ENCODE assay signal across 16 cellular contexts in the genomic region with DNA sequence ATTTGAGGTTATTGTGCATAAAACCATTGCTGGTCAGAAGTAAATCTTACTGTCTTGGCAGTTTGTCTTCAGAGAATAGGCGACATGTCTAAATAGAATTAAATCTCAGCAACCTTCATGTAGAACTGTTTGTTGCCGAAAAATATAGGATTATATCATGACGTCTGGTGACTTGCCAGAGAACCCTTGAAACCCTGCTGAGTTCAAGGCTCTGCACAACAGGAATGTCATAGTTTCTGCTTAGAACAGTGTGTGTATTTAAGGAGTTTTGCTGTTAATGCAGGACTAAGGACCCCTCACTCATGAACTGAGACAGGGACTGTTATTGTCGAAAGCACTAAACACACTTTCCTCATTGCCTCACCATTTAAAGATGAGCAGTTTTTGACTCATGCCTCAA.
"Had no signal": no experiment of that assay in that cellular context is flagged by ENCODE, and none has a peak within 500 bp of the region (broad histone marks: within the 10 kb centered on the region; RNA-seq: fewer than 3 reads in every experiment).

No MANE protein-coding gene starts in this region.

- H3K27ac ChIP-seq: breast epithelium, hepatocyte, prostate gland, right lobe of liver had no signal

- H3K4me3 Mint-ChIP-seq: activated CD4-positive, alpha-beta T cell treated with anti-CD3 and anti-CD28 coated beads for 36 hours; activated CD8-positive, alpha-beta T cell treated with anti-CD3 and anti-CD28 coated beads for 36 hours; activated naive CD8-positive, alpha-beta T cell; memory B cell; natural killer cell treated with Interleukin-12 subunit alpha and Interleukin-12 subunit beta and Interleukin-15 and Interleukin-18, amount 100 ng/mL, for 72 hours; T-helper 17 cell had no signal

- H3K79me2 ChIP-seq: hepatocyte had no signal

- H3K4me1 Mint-ChIP-seq: activated CD4-positive, alpha-beta T cell treated with anti-CD3 and anti-CD28 coated beads for 36 hours; memory B cell; T-helper 17 cell had no signal

- H3K4me1 ChIP-seq: breast epithelium, prostate gland, right lobe of liver had no signal

- H3K27me3 Mint-ChIP-seq: activated CD4-positive, alpha-beta T cell treated with anti-CD3 and anti-CD28 coated beads for 36 hours; activated CD8-positive, alpha-beta T cell treated with anti-CD3 and anti-CD28 coated beads for 36 hours; activated naive CD8-positive, alpha-beta T cell; memory B cell; natural killer cell treated with Interleukin-12 subunit alpha and Interleukin-12 subunit beta and Interleukin-15 and Interleukin-18, amount 100 ng/mL, for 72 hours; T-helper 17 cell had no signal

- H3K27ac Mint-ChIP-seq: activated CD4-positive, alpha-beta T cell treated with anti-CD3 and anti-CD28 coated beads for 36 hours; activated CD8-positive, alpha-beta T cell treated with anti-CD3 and anti-CD28 coated beads for 36 hours; activated naive CD8-positive, alpha-beta T cell; memory B cell; natural killer cell treated with Interleukin-12 subunit alpha and Interleukin-12 subunit beta and Interleukin-15 and Interleukin-18, amount 100 ng/mL, for 72 hours; T-helper 17 cell had no signal

- DNase-seq: activated CD4-positive, alpha-beta T cell treated with anti-CD3 and anti-CD28 coated beads for 36 hours; activated CD8-positive, alpha-beta T cell treated with anti-CD3 and anti-CD28 coated beads for 36 hours; activated gamma-delta T cell; activated T-cell treated with anti-CD3 and anti-CD28 coated beads, Interleukin-2, amount 50 U/mL, for 48 hours; amniotic stem cell; islet precursor cell; right lobe of liver; stimulated activated CD4-positive, alpha-beta T cell treated with anti-CD3 and anti-CD28 coated beads, Interleukin-12 subunit alpha, Interleukin-12 subunit beta, amount 100 ng/mL, for 4 hours; stimulated activated CD4-positive, alpha-beta T cell treated with anti-CD3 and anti-CD28 coated beads, Interleukin-2, amount 100 ng/mL, for 24 hours; T-helper 17 cell had no signal

- H3K9me3 ChIP-seq: breast epithelium, prostate gland, right lobe of liver had no signal

- H3K4me3 ChIP-seq: breast epithelium, hepatocyte, prostate gland, right lobe of liver had no signal

- H2AFZ ChIP-seq: hepatocyte had no signal

- H3K36me3 Mint-ChIP-seq: activated naive CD8-positive, alpha-beta T cell; memory B cell; natural killer cell treated with Interleukin-12 subunit alpha and Interleukin-12 subunit beta and Interleukin-15 and Interleukin-18, amount 100 ng/mL, for 72 hours had no signal

- H3K36me3 ChIP-seq: breast epithelium, prostate gland, right lobe of liver had no signal

- H3K4me2 ChIP-seq: hepatocyte had no signal

- H3K27me3 ChIP-seq: breast epithelium, hepatocyte, right lobe of liver had no signal
